Comparison of ENCODE assay signal across 8 cellular contexts in the genomic region with DNA sequence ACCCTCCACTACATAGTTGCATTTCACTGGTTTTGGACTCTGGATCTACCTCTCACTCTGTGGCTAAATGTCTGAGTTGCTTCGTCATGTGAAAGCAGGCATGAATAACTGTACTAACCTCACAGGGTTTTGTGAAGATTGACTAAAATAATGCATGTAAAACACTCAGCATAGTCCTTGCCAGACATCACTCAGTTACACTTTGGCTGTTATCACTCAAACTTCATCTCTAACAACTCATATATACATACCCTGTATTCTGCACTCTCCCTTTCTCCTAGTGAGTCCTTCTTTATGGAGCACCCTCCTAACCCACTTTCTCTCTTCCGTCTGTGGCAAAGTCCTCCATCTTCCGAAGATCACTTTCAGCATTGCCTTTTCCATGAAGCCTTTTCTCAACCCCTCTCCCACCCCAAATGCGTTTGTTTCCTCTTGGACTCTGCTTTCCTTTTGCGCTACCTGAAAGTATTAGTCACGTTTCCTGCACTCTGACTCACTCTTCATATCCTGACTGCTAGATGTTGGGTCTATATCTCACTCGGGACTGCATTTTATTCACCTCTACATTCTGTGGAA.
DNase-seq lines count a peak whose midpoint lies in the region; ATAC-seq, FAIRE-seq and TF ChIP-seq lines count a peak whose summit lies in the region.

No MANE protein-coding gene starts in this region.

- H3K36me3 ChIP-seq in skeletal muscle satellite cell (ENCODE audit: insufficient read depth, low read length) (no peaks in the 10 kb centered on the region), HAP-1 (replicated peaks) (no peaks in the 10 kb centered on the region)

- H3K4me3 ChIP-seq in A549 (no peak overlapping the region), skeletal muscle satellite cell (ENCODE audit: low read length) (peak overlapping the region; percentile 12), HAP-1 (no peak overlapping the region)

- DNase-seq in A549 (ENCODE audit: low read depth in 1 of 2, low spot score in 1 of 2) (peak; percentile 41 to 53), GM19239 (ENCODE audit: insufficient read length, low spot score) (no peak), activated T-helper 1 cell treated with Interleukin-2 at 50 U/mL for 16 hours (ENCODE audit: low read depth) (peak; percentile 9), HAP-1 (ENCODE audit: low spot score in 2 of 2) (no peak), dedifferentiated amniotic fluid mesenchymal stem cell (ENCODE audit: extremely low spot score) (no peak)

- 32% methylated on average over 7 of the region's 7 CpGs for WGBS in A549 (ENCODE audit: missing lambda C conversion rate)

- FAIRE-seq in A549 (lab: Jason Lieb, UNC) (no peak), GM19239 (lab: Jason Lieb, UNC) (peak; percentile 82)

- no peaks in the 10 kb centered on the region for H3K9me3 ChIP-seq in A549
- no peaks in the 10 kb centered on the region for H3K9me3 ChIP-seq in skeletal muscle satellite cell (replicated peaks; ENCODE audit: low read length)
- no peaks in the 10 kb centered on the region for H3K9me3 ChIP-seq in HAP-1

- H3K9ac ChIP-seq in skeletal muscle satellite cell (ENCODE audit: low read depth, low read length) = no peak overlapping the region

- H3K4me2 ChIP-seq in A549 = peak overlapping the region; percentile 67
- peak overlapping the region; percentile 52 for H3K4me2 ChIP-seq in skeletal muscle satellite cell (ENCODE audit: low read length)

- peaks cover 29% of the 10 kb centered on the region for H3K4me1 ChIP-seq in A549
- peaks cover 55% of the 10 kb centered on the region for H3K4me1 ChIP-seq in skeletal muscle satellite cell (ENCODE audit: control insufficient read depth, insufficient read depth, low read length)
- no peaks in the 10 kb centered on the region for H3K4me1 ChIP-seq in HAP-1

- CTCF ChIA-PET in A549 (lab: Yijun Ruan, JAX) = interaction anchor here (0.9 to 1.0 kb wide), 2 partner anchors 11 to 122 kb away, joined by 3 read pairs; no protein-coding TSS in a partner anchor

- TF ChIP-seq EP300 in A549 (IDR thresholded peaks at IDR 0.05) = no peak

- H3K27me3 ChIP-seq in skeletal muscle satellite cell (ENCODE audit: control insufficient read depth, insufficient read depth, low read length) = no peaks in the 10 kb centered on the region
- H3K27me3 ChIP-seq in HAP-1 (ENCODE audit: low read depth) = no peaks in the 10 kb centered on the region

- no peak for TF ChIP-seq CTCF in A549 (IDR thresholded peaks at IDR 0.05)

- POLR2A ChIA-PET in A549 (lab: Yijun Ruan, JAX) = no interaction called here

- H3K27ac ChIP-seq in A549 = peak overlapping the region; percentile 26 to 67

- in situ Hi-C loops in HAP-1 (cut with MboI; ENCODE audit: low sequenced_read_pairs) = no loop called here

- ATAC-seq in A549 (peak; percentile 85 to 88), HG03342 (IDR thresholded peaks at IDR 0.05; ENCODE audit: unreplicated experiment) (peak; percentile 65), GM18519 (IDR thresholded peaks at IDR 0.05; ENCODE audit: low FRiP score, unreplicated experiment) (no peak)

- no peak for TF ChIP-seq POLR2A in A549 (IDR thresholded peaks at IDR 0.05; ENCODE audit: low read length)

- TF ChIP-seq RAD21 in A549 (conservative IDR thresholded peaks at IDR 0.05 in 1 of 2, IDR thresholded peaks at IDR 0.05 in 1 of 2) = no peak

TF ChIP-seq in A549, 52 proteins besides CTCF, POLR2A, EP300 and RAD21:
- TF ChIP-seq FOSL2 (IDR thresholded peaks at IDR 0.05) = peak; percentile 64
- TF ChIP-seq FOSL2 (CRISPR knock-in tag; IDR thresholded peaks at IDR 0.05) = peak; percentile 84
- no peak for TF ChIP-seq TFCP2L1 (CRISPR knock-in tag; IDR thresholded peaks at IDR 0.05)
- peak; percentile 43 for TF ChIP-seq JUNB (IDR thresholded peaks at IDR 0.05)
- no peak for TF ChIP-seq NFE2L2 (conservative IDR thresholded peaks at IDR 0.05; ENCODE audit: low read length)

Comparison
In these comparisons a context has a peak if more than half of its experiments do, and no peak if none do; other contexts are left out.
1. DNase-seq: peak in A549 (2 of 2) and activated T-helper 1 cell treated with Interleukin-2 at 50 U/mL for 16 hours (single experiment); none in GM19239 (single experiment), HAP-1 (0 of 2) and dedifferentiated amniotic fluid mesenchymal stem cell (single experiment).